In the genomic region with DNA sequence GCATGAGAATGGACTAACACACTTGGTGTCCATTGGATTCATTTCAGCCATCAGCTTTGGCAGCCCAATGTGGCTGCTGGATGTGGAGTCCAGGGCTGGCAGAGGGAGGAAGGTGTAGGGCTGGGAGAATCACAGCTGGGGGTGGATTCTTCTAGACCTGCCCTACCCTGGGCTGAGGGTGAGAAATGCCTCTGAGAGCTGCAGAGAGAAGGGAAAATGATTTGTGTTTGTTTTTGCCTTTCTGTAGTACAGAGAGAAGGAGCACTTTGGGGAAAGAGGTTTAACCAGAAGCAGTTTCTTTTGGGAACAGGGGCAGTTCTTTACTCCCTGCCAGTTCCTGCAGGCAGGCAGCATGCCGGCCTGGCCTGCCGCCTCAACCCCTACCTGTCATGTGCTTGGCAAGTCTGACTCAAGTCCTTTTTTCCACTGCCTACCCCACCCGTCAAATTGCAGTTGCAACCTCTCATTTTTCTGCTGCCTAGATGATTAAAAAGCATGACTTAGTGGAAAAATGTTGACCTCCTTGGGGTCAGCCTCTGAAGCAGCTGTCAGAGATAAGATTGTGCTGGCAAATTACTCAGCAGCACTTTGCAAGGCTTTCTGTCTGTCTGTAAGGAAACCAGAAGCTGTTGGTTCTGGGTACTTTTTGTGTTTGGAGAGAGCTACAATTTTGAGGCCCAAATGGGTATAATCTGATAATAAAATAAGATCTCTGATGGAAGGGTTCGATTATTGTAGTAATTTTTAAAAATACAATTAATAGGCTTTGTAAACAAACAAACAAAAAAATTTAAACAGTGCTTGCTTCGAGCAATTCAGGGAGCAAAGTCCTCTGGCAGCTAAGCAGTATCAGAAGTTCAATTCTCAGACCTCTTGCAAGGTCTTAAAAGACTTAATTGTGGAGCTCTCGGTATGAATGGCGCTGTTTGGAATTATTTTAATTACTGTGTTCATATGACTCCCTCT, we compare ENCODE assay signal across 8 cellular contexts. TPM values are rescaled to one million over a fixed set of nuclear protein-coding genes. Genes with fewer than 3 reads are reported as not detected.
DNase-seq lines count a peak whose midpoint lies in the region; ATAC-seq lines count a peak whose summit lies in the region.

No MANE protein-coding gene starts in this region.

- H3K4me2 ChIP-seq in mesenchymal stem cell (ENCODE audit: low read length, poor library complexity, severe bottlenecking) = no peak overlapping the region

- H3K4me3 ChIP-seq in mesenchymal stem cell (ENCODE audit: insufficient read depth in 1 of 2, low read depth in 1 of 2, low read length in 2 of 2) = peak overlapping the region in 1 of 2 experiments; percentile 19
- no peak overlapping the region for H3K4me3 ChIP-seq in H7 (ENCODE audit: insufficient read depth, low read depth, low read length)

- no peak overlapping the region for H2AFZ ChIP-seq in mesenchymal stem cell (ENCODE audit: low read depth, low read length)

- H3K36me3 ChIP-seq in mesenchymal stem cell (ENCODE audit: control insufficient read depth in 1 of 2, insufficient read depth in 2 of 2, low read depth in 1 of 2, low read length in 2 of 2) = peaks cover 3 to 7% of the 10 kb centered on the region in 2 experiments
- no peaks in the 10 kb centered on the region; the same call in none of the 2 replicates for H3K36me3 ChIP-seq in H7 (replicated peaks; ENCODE audit: control insufficient read depth, insufficient read depth, low read length)

- WGBS in mesenchymal stem cell = 39% methylated on average over 6 of the region's 7 CpGs

- DNase-seq in H4 (ENCODE audit: low spot score) (peak; percentile 74), UCSD-AML1 (lab: John Stamatoyannopoulos, UW; ENCODE audit: unreplicated experiment) (peak; percentile 72), cerebellum (ENCODE audit: low spot score) (peak; percentile 42), mesenchymal stem cell (peak; percentile 92), RKO (ENCODE audit: low spot score) (no peak), H7 (no peak)
- peak; percentile 53 to 80 for DNase-seq in stimulated activated CD8-positive, alpha-beta memory T cell treated with anti-CD3 and anti-CD28 coated beads, Interleukin-7, amount 100 ng/mL, for 48 hours (ENCODE audit: extremely low read depth in 1 of 2, low read depth in 1 of 2)

- H4K91ac ChIP-seq in mesenchymal stem cell (ENCODE audit: low read length) = peak overlapping the region; percentile 84

- H2BK120ac ChIP-seq in mesenchymal stem cell (ENCODE audit: low read depth, low read length) = no peak overlapping the region

- H3K9ac ChIP-seq in mesenchymal stem cell (ENCODE audit: low read length) = peak overlapping the region; percentile 50

- H2BK15ac ChIP-seq in mesenchymal stem cell (ENCODE audit: low read depth, poor library complexity, severe bottlenecking) = peak overlapping the region; percentile 79

- peak overlapping the region in 1 of 2 experiments; percentile 94 for H2BK12ac ChIP-seq in mesenchymal stem cell (ENCODE audit: low read length in 2 of 2)

- peak overlapping the region; percentile 16 for H3K27ac ChIP-seq in mesenchymal stem cell (ENCODE audit: low read length, poor library complexity, severe bottlenecking)

- H4K8ac ChIP-seq in mesenchymal stem cell (ENCODE audit: low read length) = peak overlapping the region; percentile 83

- H2AK5ac ChIP-seq in mesenchymal stem cell (ENCODE audit: low read length, severe bottlenecking) = no peak overlapping the region

- H3K79me1 ChIP-seq in mesenchymal stem cell (replicated peaks; ENCODE audit: low read length, poor library complexity, severe bottlenecking) = peaks cover 2% of the 10 kb centered on the region

- ATAC-seq in GM18511 (IDR thresholded peaks at IDR 0.05; ENCODE audit: unreplicated experiment) = no peak

- H3K27me3 ChIP-seq in mesenchymal stem cell (ENCODE audit: control insufficient read depth in 1 of 2, insufficient read depth in 1 of 2, low read length in 2 of 2) (peaks cover 0 to 6% of the 10 kb centered on the region in 2 experiments), H7 (ENCODE audit: control insufficient read depth, insufficient read depth, low read length) (no peaks in the 10 kb centered on the region)

- peaks cover 1% of the 10 kb centered on the region for H3K4me1 ChIP-seq in mesenchymal stem cell (ENCODE audit: control insufficient read depth, insufficient read depth, low read depth, low read length)

- H3K14ac ChIP-seq in mesenchymal stem cell (ENCODE audit: low read length in 2 of 2) = no peak overlapping the region

- H3K23ac ChIP-seq in mesenchymal stem cell (ENCODE audit: low read length in 2 of 2) = no peak overlapping the region

- peak overlapping the region; percentile 46 to 89 for H3K18ac ChIP-seq in mesenchymal stem cell (ENCODE audit: low read depth in 1 of 2, low read length in 2 of 2)

- no peak overlapping the region for H3K4ac ChIP-seq in mesenchymal stem cell (ENCODE audit: low read depth in 1 of 2, low read length in 2 of 2)

- no peak overlapping the region for H2BK5ac ChIP-seq in mesenchymal stem cell (ENCODE audit: low read depth, low read length, poor library complexity, severe bottlenecking)

- H3K9me3 ChIP-seq in mesenchymal stem cell (ENCODE audit: control insufficient read depth, low read length) = no peaks in the 10 kb centered on the region

RNA-seq across cellular contexts. Expression of gene LBH, which starts 21.7 kb away (rescaled TPM):
- total RNA-seq in H4 (2014; rRNA removed; shearing (Covaris generic)) = 23.7 and 25.3 TPM in 2 replicates
- 71.4 TPM for total RNA-seq in cerebellum
- 76.4 TPM for polyA plus RNA-seq in mesenchymal stem cell (2013, experiment 1 of 2)
- polyA plus RNA-seq in mesenchymal stem cell (2013, experiment 2 of 2) = 77.4 TPM
- total RNA-seq in H7 (2014; rRNA removed; shearing (Covaris generic)) = 90.7 and 93.3 TPM in 2 replicates

Comparison
In these comparisons a context has a peak if more than half of its experiments do, and no peak if none do; other contexts are left out.
1. DNase-seq: peak in H4 (single experiment), UCSD-AML1 (single experiment), cerebellum (single experiment), mesenchymal stem cell (single experiment) and stimulated activated CD8-positive, alpha-beta memory T cell treated with anti-CD3 and anti-CD28 coated beads, Interleukin-7, amount 100 ng/mL, for 48 hours (2 of 2); none in RKO (single experiment) and H7 (single experiment).